18 cellular contexts compared by ENCODE assay signal in the genomic region with DNA sequence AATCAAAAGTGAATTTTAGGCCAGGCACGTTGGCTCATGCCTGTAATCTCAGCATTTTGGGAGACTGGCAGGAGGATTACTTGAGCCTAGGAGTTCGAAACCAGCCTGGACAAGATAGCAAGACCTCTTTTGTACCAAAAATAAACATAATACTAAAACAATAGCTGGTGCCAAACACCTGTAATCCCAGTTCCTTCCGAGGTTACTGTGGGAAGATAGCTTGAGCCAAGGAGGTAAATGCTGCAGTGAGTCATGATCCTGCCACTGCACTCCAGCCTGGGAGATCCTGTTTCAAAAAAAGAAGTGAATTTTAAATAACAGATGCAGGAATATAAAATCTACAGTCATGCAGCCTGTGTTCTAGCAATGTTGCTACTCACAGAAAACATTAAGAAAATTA.
DNase-seq lines count a peak whose midpoint lies in the region; ATAC-seq and TF ChIP-seq lines count a peak whose summit lies in the region.
"Had no signal": no experiment of that assay in that cellular context is flagged by ENCODE, and none has a peak within 500 bp of the region (broad histone marks: within the 10 kb centered on the region; RNA-seq: fewer than 3 reads in every experiment).

No MANE protein-coding gene starts in this region.

- POLR2A ChIA-PET in MCF 10A (lab: Yijun Ruan, JAX) = no interaction called here

- H3K4me1 ChIP-seq in breast epithelium (no peaks in the 10 kb centered on the region), mesenchymal stem cell (ENCODE audit: control insufficient read depth, insufficient read depth, low read depth, low read length) (no peaks in the 10 kb centered on the region), right lobe of liver (no peaks in the 10 kb centered on the region)
- H3K4me1 ChIP-seq: SJSA1 had no signal

- H3K4me3 Mint-ChIP-seq in MCF 10A (ENCODE audit: unreplicated experiment) = no peak overlapping the region

- peak; percentile 63 for DNase-seq in MCF 10A (ENCODE audit: unreplicated experiment)
- DNase-seq in breast epithelium (ENCODE audit: low spot score in 2 of 2) = no peak
- peak; percentile 41 for DNase-seq in astrocyte of the spinal cord (ENCODE audit: low read depth, low spot score)
- no peak for DNase-seq in mesenchymal stem cell
- DNase-seq in right lobe of liver = no peak
- DNase-seq: DMS 273 treated with DMSO at 0.1 percent for 48 hours, EL, GOT3, KG1, MG63, NCI-H1105, NCI-H1694 treated with DMSO at 0.1 percent for 48 hours, NCI-H446 had no signal

- TF ChIP-seq CTCF in MCF 10A (IDR thresholded peaks at IDR 0.05; ENCODE audit: unreplicated experiment) = no peak
- no peak for TF ChIP-seq CTCF in breast epithelium (IDR thresholded peaks at IDR 0.05)
- no peak for TF ChIP-seq CTCF in astrocyte of the spinal cord (IDR thresholded peaks at IDR 0.05; ENCODE audit: low read depth, low read length)
- TF ChIP-seq CTCF in right lobe of liver (IDR thresholded peaks at IDR 0.05) = no peak

- CTCF ChIA-PET in MCF 10A (lab: Yijun Ruan, JAX) = no interaction called here

- intact Hi-C loops in MCF 10A (cut with micrococcal nuclease) (no loop called here), breast epithelium (cut with DNase I; ENCODE audit: low total_unique reads) (no loop called here), right lobe of liver (cut with DNase I) (no loop called here)

- in situ Hi-C loops in astrocyte of the spinal cord (cut with HindIII; ENCODE audit: low sequenced_read_pairs) = no loop called here

- no peaks in the 10 kb centered on the region for H3K4me1 Mint-ChIP-seq in MCF 10A (ENCODE audit: insufficient read depth, unreplicated experiment)

- H3K79me1 ChIP-seq in mesenchymal stem cell (replicated peaks; ENCODE audit: low read length, poor library complexity, severe bottlenecking) = no peaks in the 10 kb centered on the region

- H3K27me3 Mint-ChIP-seq in MCF 10A (ENCODE audit: insufficient read depth, unreplicated experiment) = no peaks in the 10 kb centered on the region

- H3K4me3 ChIP-seq in breast epithelium (no peak overlapping the region), astrocyte of the spinal cord (ENCODE audit: low read depth, low read length) (no peak overlapping the region), mesenchymal stem cell (ENCODE audit: insufficient read depth in 1 of 2, low read depth in 1 of 2, low read length in 2 of 2) (no peak overlapping the region), right lobe of liver (no peak overlapping the region)
- H3K4me3 ChIP-seq: MG63, SJSA1 had no signal

- no peak overlapping the region for H3K4ac ChIP-seq in mesenchymal stem cell (ENCODE audit: low read depth in 1 of 2, low read length in 2 of 2)

- WGBS in mesenchymal stem cell = 56% methylated on average over 3 of the region's 3 CpGs
- WGBS in right lobe of liver (ENCODE audit: insufficient coverage, low coverage, low lambda C conversion rate, missing lambda C conversion rate) = 37% methylated on average over 3 of the region's 3 CpGs

- no peak overlapping the region for H2BK12ac ChIP-seq in mesenchymal stem cell (ENCODE audit: low read length in 2 of 2)

- H2AFZ ChIP-seq in mesenchymal stem cell (ENCODE audit: low read depth, low read length) = no peak overlapping the region

- H3K36me3 ChIP-seq in breast epithelium = no peaks in the 10 kb centered on the region
- no peaks in the 10 kb centered on the region for H3K36me3 ChIP-seq in mesenchymal stem cell (ENCODE audit: control insufficient read depth in 1 of 2, insufficient read depth in 2 of 2, low read depth in 1 of 2, low read length in 2 of 2)
- H3K36me3 ChIP-seq in right lobe of liver = no peaks in the 10 kb centered on the region
- H3K36me3 ChIP-seq: MG63, SJSA1 had no signal

- H3K27ac ChIP-seq in breast epithelium (no peak overlapping the region), mesenchymal stem cell (ENCODE audit: low read length, poor library complexity, severe bottlenecking) (no peak overlapping the region), right lobe of liver (no peak overlapping the region)
- H3K27ac ChIP-seq: C4-2B, SJSA1 had no signal

- H2BK5ac ChIP-seq in mesenchymal stem cell (ENCODE audit: low read depth, low read length, poor library complexity, severe bottlenecking) = peak overlapping the region; percentile 8

- no peak overlapping the region for H3K9ac ChIP-seq in mesenchymal stem cell (ENCODE audit: low read length)

- peaks cover 21% of the 10 kb centered on the region for H3K9me3 Mint-ChIP-seq in MCF 10A (ENCODE audit: unreplicated experiment)

- H3K36me3 Mint-ChIP-seq in MCF 10A (ENCODE audit: insufficient read depth, unreplicated experiment) = no peaks in the 10 kb centered on the region

- H3K27me3 ChIP-seq in breast epithelium = no peaks in the 10 kb centered on the region
- H3K27me3 ChIP-seq in mesenchymal stem cell (ENCODE audit: control insufficient read depth in 1 of 2, insufficient read depth in 1 of 2, low read length in 2 of 2) = no peaks in the 10 kb centered on the region
- no peaks in the 10 kb centered on the region for H3K27me3 ChIP-seq in right lobe of liver
- H3K27me3 ChIP-seq: MG63, SJSA1 had no signal

- BruUV-seq in MCF 10A (replicated peaks; lab: Mats Ljungman, UMichigan) = no TSS peak

- no peak overlapping the region for H3K23ac ChIP-seq in mesenchymal stem cell (ENCODE audit: low read length in 2 of 2)

- H2BK120ac ChIP-seq in mesenchymal stem cell (ENCODE audit: low read depth, low read length) = no peak overlapping the region

- TF ChIP-seq POLR2A in breast epithelium (IDR thresholded peaks at IDR 0.05) (no peak), right lobe of liver (IDR thresholded peaks at IDR 0.05) (no peak)

- H3K27ac Mint-ChIP-seq in MCF 10A (ENCODE audit: low read depth, unreplicated experiment) = no peak overlapping the region

- no peak overlapping the region for H2AK5ac ChIP-seq in mesenchymal stem cell (ENCODE audit: low read length, severe bottlenecking)

- no peak overlapping the region for H3K14ac ChIP-seq in mesenchymal stem cell (ENCODE audit: low read length in 2 of 2)

- no peak for ATAC-seq in right lobe of liver
- ATAC-seq in HG03139 (IDR thresholded peaks at IDR 0.05; ENCODE audit: unreplicated experiment) = no peak
- ATAC-seq in HG02642 (IDR thresholded peaks at IDR 0.05; ENCODE audit: poor library complexity, unreplicated experiment) = no peak
- ATAC-seq: HepG2 had no signal

- H3K18ac ChIP-seq in mesenchymal stem cell (ENCODE audit: low read depth in 1 of 2, low read length in 2 of 2) = no peak overlapping the region

- H4K91ac ChIP-seq in mesenchymal stem cell (ENCODE audit: low read length) = no peak overlapping the region

- H2BK15ac ChIP-seq in mesenchymal stem cell (ENCODE audit: low read depth, poor library complexity, severe bottlenecking) = no peak overlapping the region

- H3K9me3 ChIP-seq in breast epithelium (peaks cover 0 to 14% of the 10 kb centered on the region in 2 donors), mesenchymal stem cell (ENCODE audit: control insufficient read depth, low read length) (peaks cover 10% of the 10 kb centered on the region), right lobe of liver (peaks cover 0 to 4% (median 0%) of the 10 kb centered on the region in 4 donors)
- H3K9me3 ChIP-seq: MG63, SJSA1 had no signal

- no peak overlapping the region for H3K4me2 ChIP-seq in mesenchymal stem cell (ENCODE audit: low read length, poor library complexity, severe bottlenecking)

- no peak overlapping the region for H4K8ac ChIP-seq in mesenchymal stem cell (ENCODE audit: low read length)

Comparison
In these comparisons a context has a peak if more than half of its experiments do, and no peak if none do; other contexts are left out.
1. DNase-seq: peak in MCF 10A (single experiment) and astrocyte of the spinal cord (single experiment); none in breast epithelium (0 of 2), mesenchymal stem cell (single experiment) and right lobe of liver (0 of 3).